Comparison of ENCODE assay signal across 10 cellular contexts in the genomic region with DNA sequence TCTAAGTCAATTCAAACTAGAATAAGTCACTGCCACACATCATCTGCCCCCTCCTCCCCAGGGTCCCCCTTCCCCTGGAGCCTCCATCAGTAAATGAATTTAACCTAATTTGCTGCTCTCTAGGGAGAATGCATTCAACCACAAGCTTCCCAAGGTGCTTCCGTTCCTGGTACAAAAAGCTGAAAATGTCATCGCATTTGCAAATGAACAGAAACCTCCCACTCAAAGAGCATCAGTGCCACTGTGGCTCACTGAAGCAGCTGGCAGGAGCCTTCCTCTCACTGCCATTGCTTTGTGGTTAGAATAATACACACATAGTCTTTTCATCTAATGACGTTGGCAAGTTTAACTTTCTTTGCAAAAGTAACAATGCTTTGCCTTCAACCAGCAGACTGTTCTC.
DNase-seq lines count a peak whose midpoint lies in the region; ATAC-seq, FAIRE-seq and TF ChIP-seq lines count a peak whose summit lies in the region.
"Had no signal": no experiment of that assay in that cellular context is flagged by ENCODE, and none has a peak within 500 bp of the region (broad histone marks: within the 10 kb centered on the region; RNA-seq: fewer than 3 reads in every experiment).

No MANE protein-coding gene starts in this region.

- peaks cover 3% of the 10 kb centered on the region for H3K27me3 ChIP-seq in adrenal gland

- H3K9me3 Mint-ChIP-seq in WTC11 (no peaks in the 10 kb centered on the region), chondrocyte (ENCODE audit: low read depth) (no peaks in the 10 kb centered on the region)

- no peaks in the 10 kb centered on the region for H3K36me3 Mint-ChIP-seq in WTC11
- no peaks in the 10 kb centered on the region for H3K36me3 Mint-ChIP-seq in chondrocyte (ENCODE audit: low read depth)

- no peak overlapping the region for H3K4me3 Mint-ChIP-seq in WTC11
- H3K4me3 Mint-ChIP-seq in chondrocyte (ENCODE audit: unreplicated experiment), result no peak overlapping the region

- POLR2A ChIA-PET in WTC11 (lab: Charles Lee), result no interaction called here

- ATAC-seq in HG03095 (IDR thresholded peaks at IDR 0.05; ENCODE audit: unreplicated experiment) (peak; percentile 57), WTC11 (peak; percentile 41)

- DNase-seq in Ammon's horn (ENCODE audit: low spot score) (peak; percentile 56), GM19239 (ENCODE audit: insufficient read length, low spot score) (peak; percentile 8), WTC11 (ENCODE audit: low spot score) (peak; percentile 8), adrenal gland (no peak), chondrocyte (ENCODE audit: low spot score) (no peak), foreskin melanocyte (no peak)
- no peak for DNase-seq in stimulated activated CD4-positive, alpha-beta T cell treated with anti-CD3 and anti-CD28 coated beads, Interleukin-4, amount 100 ng/mL, for 24 hours
- DNase-seq: SW 1271 had no signal

- no peaks in the 10 kb centered on the region for H3K9me3 ChIP-seq in adrenal gland (replicated peaks in 1 of 3)

- no peaks in the 10 kb centered on the region for H3K36me3 ChIP-seq in adrenal gland (replicated peaks in 1 of 2)

- peaks cover 15% of the 10 kb centered on the region for H3K27me3 Mint-ChIP-seq in WTC11 (ENCODE audit: low read depth)
- peaks cover 27% of the 10 kb centered on the region for H3K27me3 Mint-ChIP-seq in chondrocyte (ENCODE audit: low read depth)

- WGBS in adrenal gland, 4 donors, result 41 to 50% (median 45%) methylated on average over 3 of the region's 3 CpGs

- intact Hi-C loops in adrenal gland (cut with DNase I), result loop anchor here in 1 of 2 donors (2.0 kb wide), 1 partner anchor 232 kb away; no protein-coding TSS in a partner anchor

- H3K4me3 ChIP-seq in adrenal gland, result no peak overlapping the region

- FAIRE-seq in GM19239 (lab: Jason Lieb, UNC), result peak; percentile 85
- FAIRE-seq: keratinocyte had no signal

- no peak for TF ChIP-seq POLR2A in adrenal gland (IDR thresholded peaks at IDR 0.05)

- H3K27ac Mint-ChIP-seq in WTC11 (no peak overlapping the region), chondrocyte (ENCODE audit: unreplicated experiment) (no peak overlapping the region)

- CTCF ChIA-PET in WTC11 (lab: Charles Lee), result interaction anchor here (0.5 to 5.4 kb wide), 16 partner anchors 20 to 414 kb away, joined by 3 to 57 read pairs (median 4); a partner anchor contains a TSS

- H3K4me1 Mint-ChIP-seq in WTC11 (peaks cover 38% of the 10 kb centered on the region), chondrocyte (ENCODE audit: low read depth) (no peaks in the 10 kb centered on the region)

- no peaks in the 10 kb centered on the region for H3K4me1 ChIP-seq in adrenal gland (replicated peaks in 1 of 2)

- no peak overlapping the region for H3K27ac ChIP-seq in adrenal gland

- TF ChIP-seq CTCF in WTC11 (IDR thresholded peaks at IDR 0.05) (no peak), adrenal gland (IDR thresholded peaks at IDR 0.05) (no peak), chondrocyte (IDR thresholded peaks at IDR 0.05) (no peak)

TF ChIP-seq in WTC11, 78 proteins besides CTCF, POLR2A, EP300 and RAD21:
- TF ChIP-seq SP1 (CRISPR knock-in tag; conservative IDR thresholded peaks at IDR 0.05) (no peak), GRHL2 (CRISPR knock-in tag; IDR thresholded peaks at IDR 0.05; ENCODE audit: insufficient replicate concordance, severe bottlenecking) (no peak), FOXJ3 (CRISPR knock-in tag; IDR thresholded peaks at IDR 0.05; ENCODE audit: borderline replicate concordance) (no peak), ETV6 (CRISPR knock-in tag; IDR thresholded peaks at IDR 0.05) (peak; percentile 30; the same call in 1 of the 2 replicates), CBFB (CRISPR knock-in tag; IDR thresholded peaks at IDR 0.05; ENCODE audit: low read depth) (no peak), ZNF138 (CRISPR knock-in tag; conservative IDR thresholded peaks at IDR 0.05) (no peak), TEAD1 (CRISPR knock-in tag; IDR thresholded peaks at IDR 0.05) (peak; percentile 70; the same call in 1 of the 2 replicates), ZNF317 (CRISPR knock-in tag; IDR thresholded peaks at IDR 0.05; ENCODE audit: borderline replicate concordance, low read depth) (no peak), CREM (CRISPR knock-in tag; IDR thresholded peaks at IDR 0.05) (0 out of 2 replicates have a peak, but pooled peaks have one; percentile 36)
- TF ChIP-seq, protein P1, sequence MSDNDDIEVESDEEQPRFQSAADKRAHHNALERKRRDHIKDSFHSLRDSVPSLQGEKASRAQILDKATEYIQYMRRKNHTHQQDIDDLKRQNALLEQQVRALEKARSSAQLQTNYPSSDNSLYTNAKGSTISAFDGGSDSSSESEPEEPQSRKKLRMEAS (CRISPR knock-in tag; IDR thresholded peaks at IDR 0.05), result 0 out of 2 replicates have a peak, but pooled peaks have one; percentile 19
- TF ChIP-seq, protein P2, sequence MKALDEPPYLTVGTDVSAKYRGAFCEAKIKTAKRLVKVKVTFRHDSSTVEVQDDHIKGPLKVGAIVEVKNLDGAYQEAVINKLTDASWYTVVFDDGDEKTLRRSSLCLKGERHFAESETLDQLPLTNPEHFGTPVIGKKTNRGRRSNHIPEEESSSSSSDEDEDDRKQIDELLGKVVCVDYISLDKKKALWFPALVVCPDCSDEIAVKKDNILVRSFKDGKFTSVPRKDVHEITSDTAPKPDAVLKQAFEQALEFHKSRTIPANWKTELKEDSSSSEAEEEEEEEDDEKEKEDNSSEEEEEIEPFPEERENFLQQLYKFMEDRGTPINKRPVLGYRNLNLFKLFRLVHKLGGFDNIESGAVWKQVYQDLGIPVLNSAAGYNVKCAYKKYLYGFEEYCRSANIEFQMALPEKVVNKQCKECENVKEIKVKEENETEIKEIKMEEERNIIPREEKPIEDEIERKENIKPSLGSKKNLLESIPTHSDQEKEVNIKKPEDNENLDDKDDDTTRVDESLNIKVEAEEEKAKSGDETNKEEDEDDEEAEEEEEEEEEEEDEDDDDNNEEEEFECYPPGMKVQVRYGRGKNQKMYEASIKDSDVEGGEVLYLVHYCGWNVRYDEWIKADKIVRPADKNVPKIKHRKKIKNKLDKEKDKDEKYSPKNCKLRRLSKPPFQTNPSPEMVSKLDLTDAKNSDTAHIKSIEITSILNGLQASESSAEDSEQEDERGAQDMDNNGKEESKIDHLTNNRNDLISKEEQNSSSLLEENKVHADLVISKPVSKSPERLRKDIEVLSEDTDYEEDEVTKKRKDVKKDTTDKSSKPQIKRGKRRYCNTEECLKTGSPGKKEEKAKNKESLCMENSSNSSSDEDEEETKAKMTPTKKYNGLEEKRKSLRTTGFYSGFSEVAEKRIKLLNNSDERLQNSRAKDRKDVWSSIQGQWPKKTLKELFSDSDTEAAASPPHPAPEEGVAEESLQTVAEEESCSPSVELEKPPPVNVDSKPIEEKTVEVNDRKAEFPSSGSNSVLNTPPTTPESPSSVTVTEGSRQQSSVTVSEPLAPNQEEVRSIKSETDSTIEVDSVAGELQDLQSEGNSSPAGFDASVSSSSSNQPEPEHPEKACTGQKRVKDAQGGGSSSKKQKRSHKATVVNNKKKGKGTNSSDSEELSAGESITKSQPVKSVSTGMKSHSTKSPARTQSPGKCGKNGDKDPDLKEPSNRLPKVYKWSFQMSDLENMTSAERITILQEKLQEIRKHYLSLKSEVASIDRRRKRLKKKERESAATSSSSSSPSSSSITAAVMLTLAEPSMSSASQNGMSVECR (CRISPR knock-in tag; IDR thresholded peaks at IDR 0.05; ENCODE audit: borderline replicate concordance), result no peak
- TF ChIP-seq, protein P3, sequence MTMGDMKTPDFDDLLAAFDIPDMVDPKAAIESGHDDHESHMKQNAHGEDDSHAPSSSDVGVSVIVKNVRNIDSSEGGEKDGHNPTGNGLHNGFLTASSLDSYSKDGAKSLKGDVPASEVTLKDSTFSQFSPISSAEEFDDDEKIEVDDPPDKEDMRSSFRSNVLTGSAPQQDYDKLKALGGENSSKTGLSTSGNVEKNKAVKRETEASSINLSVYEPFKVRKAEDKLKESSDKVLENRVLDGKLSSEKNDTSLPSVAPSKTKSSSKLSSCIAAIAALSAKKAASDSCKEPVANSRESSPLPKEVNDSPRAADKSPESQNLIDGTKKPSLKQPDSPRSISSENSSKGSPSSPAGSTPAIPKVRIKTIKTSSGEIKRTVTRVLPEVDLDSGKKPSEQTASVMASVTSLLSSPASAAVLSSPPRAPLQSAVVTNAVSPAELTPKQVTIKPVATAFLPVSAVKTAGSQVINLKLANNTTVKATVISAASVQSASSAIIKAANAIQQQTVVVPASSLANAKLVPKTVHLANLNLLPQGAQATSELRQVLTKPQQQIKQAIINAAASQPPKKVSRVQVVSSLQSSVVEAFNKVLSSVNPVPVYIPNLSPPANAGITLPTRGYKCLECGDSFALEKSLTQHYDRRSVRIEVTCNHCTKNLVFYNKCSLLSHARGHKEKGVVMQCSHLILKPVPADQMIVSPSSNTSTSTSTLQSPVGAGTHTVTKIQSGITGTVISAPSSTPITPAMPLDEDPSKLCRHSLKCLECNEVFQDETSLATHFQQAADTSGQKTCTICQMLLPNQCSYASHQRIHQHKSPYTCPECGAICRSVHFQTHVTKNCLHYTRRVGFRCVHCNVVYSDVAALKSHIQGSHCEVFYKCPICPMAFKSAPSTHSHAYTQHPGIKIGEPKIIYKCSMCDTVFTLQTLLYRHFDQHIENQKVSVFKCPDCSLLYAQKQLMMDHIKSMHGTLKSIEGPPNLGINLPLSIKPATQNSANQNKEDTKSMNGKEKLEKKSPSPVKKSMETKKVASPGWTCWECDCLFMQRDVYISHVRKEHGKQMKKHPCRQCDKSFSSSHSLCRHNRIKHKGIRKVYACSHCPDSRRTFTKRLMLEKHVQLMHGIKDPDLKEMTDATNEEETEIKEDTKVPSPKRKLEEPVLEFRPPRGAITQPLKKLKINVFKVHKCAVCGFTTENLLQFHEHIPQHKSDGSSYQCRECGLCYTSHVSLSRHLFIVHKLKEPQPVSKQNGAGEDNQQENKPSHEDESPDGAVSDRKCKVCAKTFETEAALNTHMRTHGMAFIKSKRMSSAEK (CRISPR knock-in tag; IDR thresholded peaks at IDR 0.05; ENCODE audit: borderline replicate concordance), result no peak

Comparison
In these comparisons a context has a peak if more than half of its experiments do, and no peak if none do; other contexts are left out.
1. DNase-seq: peak in Ammon's horn (single experiment), GM19239 (single experiment) and WTC11 (single experiment); none in adrenal gland (0 of 7), chondrocyte (single experiment), stimulated activated CD4-positive, alpha-beta T cell treated with anti-CD3 and anti-CD28 coated beads, Interleukin-4, amount 100 ng/mL, for 24 hours (single experiment) and foreskin melanocyte (single experiment).